16 cellular contexts compared by ENCODE assay signal in genomic region chr15:74951006-74951405, GRCh38.
"Had no signal": no experiment of that assay in that cellular context is flagged by ENCODE, and none has a peak within 500 bp of the region (broad histone marks: within the 10 kb centered on the region; RNA-seq: fewer than 3 reads in every experiment).

No MANE protein-coding gene starts in this region.

- DNase-seq: esophagus squamous epithelium, lower lobe of right lung had no signal

- H3K4me3 Mint-ChIP-seq: activated T-cell treated with anti-CD3 and anti-CD28 coated beads, Interleukin-2, amount 50 U/mL, for 72 hours; central memory CD8-positive, alpha-beta T cell; dendritic cell treated with granulocyte-macrophage colony-stimulating factor and Interleukin-4, amounts not matched to agents 40 ng/mL and 50 ng/mL, for 4 days; stimulated activated naive B cell treated with anti-CD40 and anti-IgM and Interleukin-4, amounts not matched to agents 10 μg/mL and 1 μg/mL and 100 μg/mL, for 72 hours had no signal

- H3K36me3 ChIP-seq: esophagus squamous epithelium, heart right ventricle, left lung, lower lobe of right lung, neural progenitor cell, transverse colon had no signal

- H3K27ac ChIP-seq: epithelial cell of prostate, heart right ventricle, left lung, lower lobe of right lung, neural progenitor cell, testis, transverse colon had no signal

- H3K4me2 ChIP-seq: neural progenitor cell had no signal

- FAIRE-seq: bronchial epithelial cell, endometrium had no signal

- H3K27me3 Mint-ChIP-seq: central memory CD8-positive, alpha-beta T cell had no signal

- H3K9me3 Mint-ChIP-seq: activated naive CD4-positive, alpha-beta T cell treated with anti-CD3 and anti-CD28 coated beads, Interleukin-2, amount 50 U/mL, for 72 hours; activated T-cell treated with anti-CD3 and anti-CD28 coated beads, Interleukin-2, amount 50 U/mL, for 72 hours; central memory CD8-positive, alpha-beta T cell; dendritic cell treated with granulocyte-macrophage colony-stimulating factor and Interleukin-4, amounts not matched to agents 40 ng/mL and 50 ng/mL, for 4 days; naive thymus-derived CD8-positive, alpha-beta T cell; neural progenitor cell; stimulated activated naive B cell treated with anti-CD40 and anti-IgM and Interleukin-4, amounts not matched to agents 10 μg/mL and 1 μg/mL and 100 μg/mL, for 72 hours had no signal

- H3K4me3 ChIP-seq: esophagus squamous epithelium, heart right ventricle, left lung, lower lobe of right lung, neural progenitor cell, testis, transverse colon had no signal

- H3K36me3 Mint-ChIP-seq: activated naive CD4-positive, alpha-beta T cell treated with anti-CD3 and anti-CD28 coated beads, Interleukin-2, amount 50 U/mL, for 72 hours; naive thymus-derived CD8-positive, alpha-beta T cell; neural progenitor cell; stimulated activated naive B cell treated with anti-CD40 and anti-IgM and Interleukin-4, amounts not matched to agents 10 μg/mL and 1 μg/mL and 100 μg/mL, for 72 hours had no signal

- H3K27me3 ChIP-seq: esophagus squamous epithelium, testis, transverse colon had no signal

- H3K9me3 ChIP-seq: esophagus squamous epithelium, heart right ventricle, left lung, lower lobe of right lung, testis, transverse colon had no signal

- H3K27ac Mint-ChIP-seq: activated naive CD4-positive, alpha-beta T cell treated with anti-CD3 and anti-CD28 coated beads, Interleukin-2, amount 50 U/mL, for 72 hours; activated T-cell treated with anti-CD3 and anti-CD28 coated beads, Interleukin-2, amount 50 U/mL, for 72 hours; dendritic cell treated with granulocyte-macrophage colony-stimulating factor and Interleukin-4, amounts not matched to agents 40 ng/mL and 50 ng/mL, for 4 days; stimulated activated naive B cell treated with anti-CD40 and anti-IgM and Interleukin-4, amounts not matched to agents 10 μg/mL and 1 μg/mL and 100 μg/mL, for 72 hours had no signal

- H3K4me1 Mint-ChIP-seq: central memory CD8-positive, alpha-beta T cell had no signal

- H3K9ac ChIP-seq: neural progenitor cell had no signal
